9 cellular contexts compared by ENCODE assay signal in genomic region chr1:111192643-111193519, GRCh38. TPM values are rescaled to one million over a fixed set of nuclear protein-coding genes. Genes with fewer than 3 reads are reported as not detected.
DNase-seq lines count a peak whose midpoint lies in the region; ATAC-seq, FAIRE-seq and TF ChIP-seq lines count a peak whose summit lies in the region.
"Had no signal": no experiment of that assay in that cellular context is flagged by ENCODE, and none has a peak within 500 bp of the region (broad histone marks: within the 10 kb centered on the region; RNA-seq: fewer than 3 reads in every experiment).

No MANE protein-coding gene starts in this region.

- DNase-seq in HepG2 (ENCODE audit: low spot score) (no peak), left colon (no peak), mesenteric fat pad (ENCODE audit: low spot score) (no peak), WERI-Rb-1 (no peak)
- no peak for DNase-seq in activated T-helper 2 cell treated with anti-CD3 and anti-CD28 coated beads, Interferon-gamma antibody, Interleukin-2, Interleukin-4, amounts not matched to agents 10 μg/mL and 5 μg/mL and 100 μg/mL, durations not matched to agents 14 hours and 24 hours and 36 hours (ENCODE audit: low spot score)
- DNase-seq in stimulated activated CD4-positive, alpha-beta T cell treated with anti-CD3 and anti-CD28 coated beads, Interleukin-4, amount 100 ng/mL, for 24 hours: no peak
- DNase-seq: KG1 had no signal

- H3K79me2 ChIP-seq in HepG2 (ENCODE audit: insufficient read depth, low read length): no peaks in the 10 kb centered on the region

- H3K9me3 ChIP-seq in liver (ENCODE audit: control insufficient read depth in 4 of 4, low read length in 3 of 4) (no peaks in the 10 kb centered on the region), HepG2 (ENCODE audit: low read length) (no peaks in the 10 kb centered on the region), WERI-Rb-1 (ENCODE audit: severe bottlenecking) (no peaks in the 10 kb centered on the region)

- peaks cover 99% of the 10 kb centered on the region for H3K36me3 Mint-ChIP-seq in activated T-helper 2 cell treated with anti-CD3 and anti-CD28 coated beads, Interferon-gamma antibody, Interleukin-2, Interleukin-4, amounts not matched to agents 10 μg/mL and 5 μg/mL and 100 μg/mL, durations not matched to agents 14 hours and 24 hours and 36 hours (ENCODE audit: low read depth)

- no TSS peak for BruUV-seq in HepG2 (replicated peaks; lab: Mats Ljungman, UMichigan)

- no peaks in the 10 kb centered on the region for H3K9me3 Mint-ChIP-seq in activated T-helper 2 cell treated with anti-CD3 and anti-CD28 coated beads, Interferon-gamma antibody, Interleukin-2, Interleukin-4, amounts not matched to agents 10 μg/mL and 5 μg/mL and 100 μg/mL, durations not matched to agents 14 hours and 24 hours and 36 hours

- H3K27ac Mint-ChIP-seq in activated T-helper 2 cell treated with anti-CD3 and anti-CD28 coated beads, Interferon-gamma antibody, Interleukin-2, Interleukin-4, amounts not matched to agents 10 μg/mL and 5 μg/mL and 100 μg/mL, durations not matched to agents 14 hours and 24 hours and 36 hours: peak overlapping the region; percentile 89

- TF ChIP-seq EP300 in HepG2 (IDR thresholded peaks at IDR 0.05; ENCODE audit: low read depth in 2 of 2, low read length in 2 of 2) (no peak), HepG2 (CRISPR knock-in tag; IDR thresholded peaks at IDR 0.05; ENCODE audit: borderline replicate concordance) (no peak)

- H3K27me3 ChIP-seq in liver (ENCODE audit: control insufficient read depth in 4 of 4, insufficient read depth in 4 of 4, low read length in 3 of 4) (no peaks in the 10 kb centered on the region), HepG2 (ENCODE audit: control insufficient read depth in 1 of 2, insufficient read depth in 2 of 2, low read length in 2 of 2) (no peaks in the 10 kb centered on the region), WERI-Rb-1 (ENCODE audit: insufficient read depth, low read depth, severe bottlenecking) (no peaks in the 10 kb centered on the region)

- H3K27ac ChIP-seq in liver (ENCODE audit: low read depth in 1 of 2, low read length in 2 of 2): peak overlapping the region; percentile 4 to 56
- H3K27ac ChIP-seq in HepG2 (ENCODE audit: extremely low read length, insufficient read depth, low read length): no peak overlapping the region
- H3K27ac ChIP-seq in WERI-Rb-1: no peak overlapping the region

- H3K4me3 ChIP-seq in liver (ENCODE audit: low read depth in 1 of 3, low read length in 3 of 3) (no peak overlapping the region), HepG2 (replicated peaks in 1 of 3; ENCODE audit: insufficient read depth in 1 of 3, low read depth in 2 of 3, low read length in 3 of 3) (no peak overlapping the region), WERI-Rb-1 (ENCODE audit: low read depth, low read length) (no peak overlapping the region)

- H4K20me1 ChIP-seq in HepG2 (ENCODE audit: insufficient read depth, low read length): no peaks in the 10 kb centered on the region

- no peak overlapping the region for H3K4me2 ChIP-seq in HepG2 (ENCODE audit: low read depth, low read length)

- no peak overlapping the region for H2AFZ ChIP-seq in HepG2 (ENCODE audit: low read length)

- WGBS in liver: 56% methylated on average over 10 of the region's 10 CpGs
- 67% methylated on average over 9 of the region's 10 CpGs for WGBS in HepG2 (ENCODE audit: low lambda C conversion rate)

- ATAC-seq in HepG2 (no peak), left colon (peak; percentile 2), GM21619 (IDR thresholded peaks at IDR 0.05; ENCODE audit: unreplicated experiment) (no peak)

- H3K4me1 Mint-ChIP-seq in activated T-helper 2 cell treated with anti-CD3 and anti-CD28 coated beads, Interferon-gamma antibody, Interleukin-2, Interleukin-4, amounts not matched to agents 10 μg/mL and 5 μg/mL and 100 μg/mL, durations not matched to agents 14 hours and 24 hours and 36 hours (ENCODE audit: low read depth): peaks cover 90% of the 10 kb centered on the region

- H3K4me3 Mint-ChIP-seq in activated T-helper 2 cell treated with anti-CD3 and anti-CD28 coated beads, Interferon-gamma antibody, Interleukin-2, Interleukin-4, amounts not matched to agents 10 μg/mL and 5 μg/mL and 100 μg/mL, durations not matched to agents 14 hours and 24 hours and 36 hours (ENCODE audit: low read depth): no peak overlapping the region

- H3K9ac ChIP-seq in liver (ENCODE audit: low read depth in 1 of 2, low read length in 2 of 2): no peak overlapping the region
- no peak overlapping the region for H3K9ac ChIP-seq in HepG2 (ENCODE audit: insufficient read depth, low read depth, low read length)

- in situ Hi-C loops in HepG2 (cut with HindIII; ENCODE audit: extremely low pct_ligation_motif_present, low pct_unique_long_range_greater_than_20kb): no loop called here

- H3K36me3 ChIP-seq in liver (ENCODE audit: control insufficient read depth in 4 of 4, insufficient read depth in 3 of 4, low read depth in 1 of 4, low read length in 3 of 4): peaks cover 0 to 24% (median 12%) of the 10 kb centered on the region in 4 donors
- H3K36me3 ChIP-seq in HepG2 (replicated peaks in 1 of 2; ENCODE audit: control insufficient read depth in 1 of 2, insufficient read depth in 2 of 2, low read length in 2 of 2): no peaks in the 10 kb centered on the region; a peak in 1 of 5 replicates
- no peaks in the 10 kb centered on the region; the same call in 1 of the 2 replicates for H3K36me3 ChIP-seq in WERI-Rb-1

- TF ChIP-seq CTCF in liver (IDR thresholded peaks at IDR 0.05; ENCODE audit: low read depth, low read length, missing input control) (no peak), HepG2 (CRISPR knock-in tag; IDR thresholded peaks at IDR 0.05) (no peak), WERI-Rb-1 (IDR thresholded peaks at IDR 0.05; ENCODE audit: low read depth, low read length) (no peak)

- H3K27me3 Mint-ChIP-seq in activated T-helper 2 cell treated with anti-CD3 and anti-CD28 coated beads, Interferon-gamma antibody, Interleukin-2, Interleukin-4, amounts not matched to agents 10 μg/mL and 5 μg/mL and 100 μg/mL, durations not matched to agents 14 hours and 24 hours and 36 hours (ENCODE audit: low read depth): no peaks in the 10 kb centered on the region

- TF ChIP-seq RAD21 in liver (IDR thresholded peaks at IDR 0.05): no peak
- TF ChIP-seq RAD21 in HepG2 (CRISPR knock-in tag; IDR thresholded peaks at IDR 0.05): no peak

- H3K4me1 ChIP-seq in liver (ENCODE audit: control insufficient read depth in 4 of 4, insufficient read depth in 4 of 4, low read length in 3 of 4) (peaks cover 7 to 67% (median 65%) of the 10 kb centered on the region in 4 donors), HepG2 (ENCODE audit: insufficient read depth, low read length) (peaks cover 76% of the 10 kb centered on the region)

- no peak for TF ChIP-seq POLR2A in HepG2 (IDR thresholded peaks at IDR 0.05; ENCODE audit: insufficient read depth in 1 of 2, low read depth in 2 of 2, low read length in 2 of 2)

- POLR2A ChIA-PET in HepG2 (lab: Yijun Ruan, JAX): no interaction called here

- no peak for FAIRE-seq in HepG2 (lab: Jason Lieb, UNC)

- intact Hi-C loops in HepG2 (cut with micrococcal nuclease; ENCODE audit: unreplicated experiment): no loop called here
- intact Hi-C loops in activated T-helper 2 cell treated with anti-CD3 and anti-CD28 coated beads, Interferon-gamma antibody, Interleukin-2, Interleukin-4, amounts not matched to agents 10 μg/mL and 5 μg/mL and 100 μg/mL, durations not matched to agents 14 hours and 24 hours and 36 hours (cut with micrococcal nuclease): loop anchor here (5.0 kb wide), 1 partner anchor 34 kb away; the partner anchor contains the start of gene CHI3L2
- intact Hi-C loops in left colon (cut with DNase I, micrococcal nuclease): no loop called here

- CTCF ChIA-PET in HepG2 (lab: Yijun Ruan, JAX; ENCODE audit: low intra/inter-chr PET ratio, low total read pairs): no interaction called here

RNA-seq across cellular contexts. Expression of gene DENND2D, which starts 7.6 kb away (rescaled TPM):
- total RNA-seq in liver (10 to 100 TPM; 14.9 to 20.7 TPM), HepG2 (2016; rRNA removed; fragmentation: Illumina TruSeq; extraction: Trizol) (0.04 TPM in 1 of 2 replicates, not detected in the other), left colon (10 to 100 TPM; 54.1 to 63.5 TPM), mesenteric fat pad (33.0 TPM)
- polyA plus RNA-seq in liver (10 to 100 TPM in 1 of 2 donors, 1 to 10 TPM in 1; 8.8 to 10.7 TPM), HepG2 (2011; rRNA removed) (not detected in 2 replicates)
- total RNA-seq in HepG2 (2016; cell fraction: cytosol; rRNA removed; fragmentation: Illumina TruSeq; extraction: Trizol; ENCODE audit: low read depth): not detected in 2 replicates
- not detected in 2 replicates for total RNA-seq in HepG2 (2016; cell fraction: insoluble cytoplasmic fraction; rRNA removed; fragmentation: Illumina TruSeq; extraction: Trizol)
- total RNA-seq in HepG2 (2016; cell fraction: membrane; rRNA removed; fragmentation: Illumina TruSeq; extraction: Trizol): not detected in 2 replicates
- not detected in 2 replicates for total RNA-seq in HepG2 (2016; cell fraction: nucleus; rRNA removed; fragmentation: Illumina TruSeq; extraction: Trizol)
- polyA plus RNA-seq in HepG2 (2011; cell fraction: cytosol; rRNA removed): 0.01 TPM in 1 of 2 replicates, not detected in the other
- 0.36 TPM in 1 of 2 replicates, not detected in the other for polyA plus RNA-seq in HepG2 (2011; cell fraction: nucleus; rRNA removed)
- 0.07 TPM in 1 of 2 replicates, not detected in the other for polyA plus RNA-seq in HepG2 (2012)
- polyA plus RNA-seq in HepG2 (2016; cell fraction: cytosol; fragmentation: Illumina TruSeq; extraction: Trizol; ENCODE audit: low read depth): not detected in 2 replicates
- polyA plus RNA-seq in HepG2 (2016; cell fraction: insoluble cytoplasmic fraction; fragmentation: Illumina TruSeq; extraction: Trizol; ENCODE audit: low read depth): not detected in 2 replicates
- not detected in 2 replicates for polyA plus RNA-seq in HepG2 (2016; cell fraction: membrane; fragmentation: Illumina TruSeq; extraction: Trizol; ENCODE audit: low read depth)
- not detected in 2 replicates for polyA plus RNA-seq in HepG2 (2016; cell fraction: nucleus; fragmentation: Illumina TruSeq; extraction: Trizol; ENCODE audit: insufficient read depth, low read depth)
- 12.7 TPM in 1 of 2 replicates, not detected in the other for polyA minus RNA-seq in HepG2 (2011; rRNA and poly(A)+ RNA removed; ENCODE audit: low replicate concordance)
- polyA minus RNA-seq in HepG2 (2011; cell fraction: cytosol; rRNA and poly(A)+ RNA removed): not detected in 2 replicates
- polyA minus RNA-seq in HepG2 (2011; cell fraction: nucleus; rRNA and poly(A)+ RNA removed): 0.50 TPM in 1 of 2 replicates, not detected in the other
- 139 and 143 TPM in 2 replicates for total RNA-seq in activated T-helper 2 cell treated with anti-CD3 and anti-CD28 coated beads, Interferon-gamma antibody, Interleukin-2, Interleukin-4, amounts not matched to agents 10 μg/mL and 5 μg/mL and 100 μg/mL, durations not matched to agents 14 hours and 24 hours and 36 hours

RNA-seq across cellular contexts. Expression of gene CHI3L2, which starts 34.6 kb away (rescaled TPM):
- total RNA-seq in liver (under 1 TPM; 0.23 to 0.25 TPM), HepG2 (2016; rRNA removed; fragmentation: Illumina TruSeq; extraction: Trizol) (1.7 and 1.9 TPM in 2 replicates), left colon (1 to 10 TPM in 1 of 2 donors, under 1 TPM in 1; 0.40 to 1.2 TPM), mesenteric fat pad (12.4 TPM)
- polyA plus RNA-seq in liver (under 1 TPM; 0.07 to 0.32 TPM), HepG2 (2011; rRNA removed) (0.46 and 0.65 TPM in 2 replicates)
- 1.5 and 2.1 TPM in 2 replicates for total RNA-seq in HepG2 (2016; cell fraction: cytosol; rRNA removed; fragmentation: Illumina TruSeq; extraction: Trizol; ENCODE audit: low read depth)
- total RNA-seq in HepG2 (2016; cell fraction: insoluble cytoplasmic fraction; rRNA removed; fragmentation: Illumina TruSeq; extraction: Trizol): 1.5 and 1.6 TPM in 2 replicates
- total RNA-seq in HepG2 (2016; cell fraction: membrane; rRNA removed; fragmentation: Illumina TruSeq; extraction: Trizol): 1.7 and 2.0 TPM in 2 replicates
- 0.90 and 1.4 TPM in 2 replicates for total RNA-seq in HepG2 (2016; cell fraction: nucleus; rRNA removed; fragmentation: Illumina TruSeq; extraction: Trizol)
- 0.44 and 0.51 TPM in 2 replicates for polyA plus RNA-seq in HepG2 (2011; cell fraction: cytosol; rRNA removed)
- 0.13 and 0.55 TPM in 2 replicates for polyA plus RNA-seq in HepG2 (2011; cell fraction: nucleus; rRNA removed)
- 0.35 and 0.46 TPM in 2 replicates for polyA plus RNA-seq in HepG2 (2012)
- 0.80 and 1.0 TPM in 2 replicates for polyA plus RNA-seq in HepG2 (2016; cell fraction: cytosol; fragmentation: Illumina TruSeq; extraction: Trizol; ENCODE audit: low read depth)
- 1.2 and 1.8 TPM in 2 replicates for polyA plus RNA-seq in HepG2 (2016; cell fraction: insoluble cytoplasmic fraction; fragmentation: Illumina TruSeq; extraction: Trizol; ENCODE audit: low read depth)
- 1.1 and 1.5 TPM in 2 replicates for polyA plus RNA-seq in HepG2 (2016; cell fraction: membrane; fragmentation: Illumina TruSeq; extraction: Trizol; ENCODE audit: low read depth)
- polyA plus RNA-seq in HepG2 (2016; cell fraction: nucleus; fragmentation: Illumina TruSeq; extraction: Trizol; ENCODE audit: insufficient read depth, low read depth): 2.6 and 3.9 TPM in 2 replicates
- polyA minus RNA-seq in HepG2 (2011; rRNA and poly(A)+ RNA removed; ENCODE audit: low replicate concordance): not detected in 2 replicates
- polyA minus RNA-seq in HepG2 (2011; cell fraction: cytosol; rRNA and poly(A)+ RNA removed): not detected in 2 replicates
- 1.2 and 1.3 TPM in 2 replicates for polyA minus RNA-seq in HepG2 (2011; cell fraction: nucleus; rRNA and poly(A)+ RNA removed)
- 1.3 and 1.8 TPM in 2 replicates for total RNA-seq in activated T-helper 2 cell treated with anti-CD3 and anti-CD28 coated beads, Interferon-gamma antibody, Interleukin-2, Interleukin-4, amounts not matched to agents 10 μg/mL and 5 μg/mL and 100 μg/mL, durations not matched to agents 14 hours and 24 hours and 36 hours

RNA-seq across cellular contexts. Expression of gene CEPT1, which starts 52.9 kb away (rescaled TPM):
- 10 to 100 TPM; 36.8 to 37.3 TPM for total RNA-seq in liver
- 10 to 100 TPM; 10.0 to 18.5 TPM for polyA plus RNA-seq in liver
- total RNA-seq in HepG2 (2016; rRNA removed; fragmentation: Illumina TruSeq; extraction: Trizol): 33.6 and 48.2 TPM in 2 replicates
- total RNA-seq in HepG2 (2016; cell fraction: cytosol; rRNA removed; fragmentation: Illumina TruSeq; extraction: Trizol; ENCODE audit: low read depth): 21.9 and 25.2 TPM in 2 replicates
- total RNA-seq in HepG2 (2016; cell fraction: insoluble cytoplasmic fraction; rRNA removed; fragmentation: Illumina TruSeq; extraction: Trizol): 28.5 and 48.4 TPM in 2 replicates
- 17.5 and 19.8 TPM in 2 replicates for total RNA-seq in HepG2 (2016; cell fraction: membrane; rRNA removed; fragmentation: Illumina TruSeq; extraction: Trizol)
- total RNA-seq in HepG2 (2016; cell fraction: nucleus; rRNA removed; fragmentation: Illumina TruSeq; extraction: Trizol): 58.5 and 62.9 TPM in 2 replicates
- polyA plus RNA-seq in HepG2 (2011; rRNA removed): 33.3 and 35.7 TPM in 2 replicates
- 11.9 and 21.3 TPM in 2 replicates for polyA plus RNA-seq in HepG2 (2011; cell fraction: cytosol; rRNA removed)
- 18.0 and 20.5 TPM in 2 replicates for polyA plus RNA-seq in HepG2 (2011; cell fraction: nucleus; rRNA removed)
- polyA plus RNA-seq in HepG2 (2012): 28.5 and 31.0 TPM in 2 replicates
- 2.4 TPM in 2 replicates for polyA plus RNA-seq in HepG2 (2016; cell fraction: cytosol; fragmentation: Illumina TruSeq; extraction: Trizol; ENCODE audit: low read depth)
- 17.4 and 19.9 TPM in 2 replicates for polyA plus RNA-seq in HepG2 (2016; cell fraction: insoluble cytoplasmic fraction; fragmentation: Illumina TruSeq; extraction: Trizol; ENCODE audit: low read depth)
- polyA plus RNA-seq in HepG2 (2016; cell fraction: membrane; fragmentation: Illumina TruSeq; extraction: Trizol; ENCODE audit: low read depth): 3.9 and 5.8 TPM in 2 replicates
- polyA plus RNA-seq in HepG2 (2016; cell fraction: nucleus; fragmentation: Illumina TruSeq; extraction: Trizol; ENCODE audit: insufficient read depth, low read depth): 55.8 and 59.0 TPM in 2 replicates
- 31.1 and 55.3 TPM in 2 replicates for polyA minus RNA-seq in HepG2 (2011; rRNA and poly(A)+ RNA removed; ENCODE audit: low replicate concordance)
- polyA minus RNA-seq in HepG2 (2011; cell fraction: cytosol; rRNA and poly(A)+ RNA removed): 22.9 and 25.3 TPM in 2 replicates
- polyA minus RNA-seq in HepG2 (2011; cell fraction: nucleus; rRNA and poly(A)+ RNA removed): 65.7 and 74.1 TPM in 2 replicates
- total RNA-seq in activated T-helper 2 cell treated with anti-CD3 and anti-CD28 coated beads, Interferon-gamma antibody, Interleukin-2, Interleukin-4, amounts not matched to agents 10 μg/mL and 5 μg/mL and 100 μg/mL, durations not matched to agents 14 hours and 24 hours and 36 hours: 29.8 and 34.8 TPM in 2 replicates
- 10 to 100 TPM; 30.8 to 37.0 TPM for total RNA-seq in left colon
- total RNA-seq in mesenteric fat pad: 49.9 TPM

RNA-seq across cellular contexts. Expression of gene DRAM2, which starts 53.0 kb away (rescaled TPM):
- total RNA-seq in liver: 10 to 100 TPM; 20.4 to 33.9 TPM
- 10 to 100 TPM; 15.7 to 19.1 TPM for polyA plus RNA-seq in liver
- total RNA-seq in HepG2 (2016; rRNA removed; fragmentation: Illumina TruSeq; extraction: Trizol): 22.9 and 33.2 TPM in 2 replicates
- total RNA-seq in HepG2 (2016; cell fraction: cytosol; rRNA removed; fragmentation: Illumina TruSeq; extraction: Trizol; ENCODE audit: low read depth): 10.8 and 11.1 TPM in 2 replicates
- 26.1 and 31.2 TPM in 2 replicates for total RNA-seq in HepG2 (2016; cell fraction: insoluble cytoplasmic fraction; rRNA removed; fragmentation: Illumina TruSeq; extraction: Trizol)
- total RNA-seq in HepG2 (2016; cell fraction: membrane; rRNA removed; fragmentation: Illumina TruSeq; extraction: Trizol): 24.9 and 25.1 TPM in 2 replicates
- total RNA-seq in HepG2 (2016; cell fraction: nucleus; rRNA removed; fragmentation: Illumina TruSeq; extraction: Trizol): 33.7 and 39.3 TPM in 2 replicates
- 115 and 123 TPM in 2 replicates for polyA plus RNA-seq in HepG2 (2011; rRNA removed)
- polyA plus RNA-seq in HepG2 (2011; cell fraction: cytosol; rRNA removed): 44.2 and 92.1 TPM in 2 replicates
- 37.4 and 49.8 TPM in 2 replicates for polyA plus RNA-seq in HepG2 (2011; cell fraction: nucleus; rRNA removed)
- 72.7 and 76.6 TPM in 2 replicates for polyA plus RNA-seq in HepG2 (2012)
- polyA plus RNA-seq in HepG2 (2016; cell fraction: cytosol; fragmentation: Illumina TruSeq; extraction: Trizol; ENCODE audit: low read depth): 15.3 and 16.5 TPM in 2 replicates
- polyA plus RNA-seq in HepG2 (2016; cell fraction: insoluble cytoplasmic fraction; fragmentation: Illumina TruSeq; extraction: Trizol; ENCODE audit: low read depth): 24.1 and 24.4 TPM in 2 replicates
- 23.4 and 24.7 TPM in 2 replicates for polyA plus RNA-seq in HepG2 (2016; cell fraction: membrane; fragmentation: Illumina TruSeq; extraction: Trizol; ENCODE audit: low read depth)
- polyA plus RNA-seq in HepG2 (2016; cell fraction: nucleus; fragmentation: Illumina TruSeq; extraction: Trizol; ENCODE audit: insufficient read depth, low read depth): 39.0 and 46.7 TPM in 2 replicates
- polyA minus RNA-seq in HepG2 (2011; rRNA and poly(A)+ RNA removed; ENCODE audit: low replicate concordance): 43.0 and 52.4 TPM in 2 replicates
- 32.2 and 46.0 TPM in 2 replicates for polyA minus RNA-seq in HepG2 (2011; cell fraction: cytosol; rRNA and poly(A)+ RNA removed)
- 45.6 and 53.0 TPM in 2 replicates for polyA minus RNA-seq in HepG2 (2011; cell fraction: nucleus; rRNA and poly(A)+ RNA removed)
- 22.9 and 24.7 TPM in 2 replicates for total RNA-seq in activated T-helper 2 cell treated with anti-CD3 and anti-CD28 coated beads, Interferon-gamma antibody, Interleukin-2, Interleukin-4, amounts not matched to agents 10 μg/mL and 5 μg/mL and 100 μg/mL, durations not matched to agents 14 hours and 24 hours and 36 hours
- 10 to 100 TPM; 59.8 to 62.1 TPM for total RNA-seq in left colon
- 61.0 TPM for total RNA-seq in mesenteric fat pad

Comparison
In these comparisons a context has a peak if more than half of its experiments do, and no peak if none do; other contexts are left out.
1. H3K27ac ChIP-seq: peak in liver (2 of 2); none in HepG2 (single experiment) and WERI-Rb-1 (single experiment).
2. RNA of gene DENND2D, which starts 7.6 kb away (total RNA-seq): 139 to 143 TPM in activated T-helper 2 cell treated with anti-CD3 and anti-CD28 coated beads, Interferon-gamma antibody, Interleukin-2, Interleukin-4, amounts not matched to agents 10 μg/mL and 5 μg/mL and 100 μg/mL, durations not matched to agents 14 hours and 24 hours and 36 hours, 54.1 to 63.5 TPM in left colon, 33.0 TPM in mesenteric fat pad (single experiment) and 14.9 to 20.7 TPM in liver; 0.04 TPM in HepG2; every median in the first group is over 10 times any median in the second.